Comparison of ENCODE assay signal across 20 cellular contexts in the genomic region with DNA sequence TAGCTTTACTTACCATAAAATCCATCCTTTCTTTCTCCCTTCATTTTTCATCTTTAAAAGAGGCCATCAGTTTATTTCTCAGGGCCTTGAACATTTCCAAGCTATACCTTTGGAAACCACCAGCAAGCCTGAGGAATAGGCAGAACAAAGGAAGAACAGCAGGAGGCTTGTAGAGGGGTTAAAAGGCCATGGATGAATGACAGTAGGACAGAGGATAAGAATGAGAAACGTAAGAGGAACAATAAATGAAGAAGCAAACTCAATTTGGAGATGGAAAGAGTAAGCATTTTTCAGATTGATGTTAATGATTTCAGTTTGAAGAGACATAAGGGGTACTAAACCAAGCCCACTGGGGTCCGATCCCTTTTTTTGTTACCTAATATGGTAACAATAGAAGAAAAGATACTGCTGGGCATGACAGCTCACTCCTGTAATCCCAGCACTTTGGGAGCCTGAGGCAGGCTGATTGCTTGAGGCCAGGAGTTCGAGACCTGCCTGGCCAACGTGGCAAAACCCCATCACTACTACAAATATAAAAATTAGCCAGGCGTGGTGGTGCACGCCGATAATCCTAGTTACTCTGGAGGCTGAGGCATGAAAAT.
"Had no signal": no experiment of that assay in that cellular context is flagged by ENCODE, and none has a peak within 500 bp of the region (broad histone marks: within the 10 kb centered on the region; RNA-seq: fewer than 3 reads in every experiment).

No MANE protein-coding gene starts in this region.

- H3K4me3 ChIP-seq: cardiac muscle cell, right atrium auricular region, upper lobe of right lung had no signal

- H3K27ac ChIP-seq: cardiac muscle cell, foreskin keratinocyte, right atrium auricular region, upper lobe of right lung, VCaP had no signal

- H3K9me3 Mint-ChIP-seq: activated CD4-positive, alpha-beta T cell treated with anti-CD3 and anti-CD28 coated beads, Interleukin-2, amount 10 ng/mL, durations not matched to agents 7 days and 5 days; activated CD8-positive, alpha-beta T cell treated with anti-CD3 and anti-CD28 coated beads for 36 hours; activated naive CD8-positive, alpha-beta T cell treated with anti-CD3 and anti-CD28 coated beads, Interleukin-2, amount 50 U/mL, for 24 hours; activated T-helper 1 cell treated with anti-CD3 and anti-CD28 coated beads, Interleukin-12 subunit alpha, Interleukin-12 subunit beta, Interleukin-2, Interleukin-4 antibody, amounts not matched to agents 30 ng/mL and 10 ng/mL and 1 ng/mL, durations not matched to agents 14 hours and 24 hours and 36 hours; dendritic cell treated with granulocyte-macrophage colony-stimulating factor and Interleukin-4, amounts not matched to agents 40 ng/mL and 50 ng/mL, for 4 days; neural crest cell; T-cell; T-helper 2 cell treated with Interferon-gamma antibody and Interleukin-4, amounts not matched to agents 5 μg/mL and 100 μg/mL, for 36 hours had no signal

- H3K4me3 Mint-ChIP-seq: activated CD4-positive, alpha-beta T cell treated with anti-CD3 and anti-CD28 coated beads, Interleukin-2, amount 10 ng/mL, durations not matched to agents 7 days and 5 days; activated CD8-positive, alpha-beta T cell treated with anti-CD3 and anti-CD28 coated beads for 36 hours; activated naive CD8-positive, alpha-beta T cell treated with anti-CD3 and anti-CD28 coated beads, Interleukin-2, amount 50 U/mL, for 24 hours; activated T-helper 1 cell treated with anti-CD3 and anti-CD28 coated beads, Interleukin-12 subunit alpha, Interleukin-12 subunit beta, Interleukin-2, Interleukin-4 antibody, amounts not matched to agents 30 ng/mL and 10 ng/mL and 1 ng/mL, durations not matched to agents 14 hours and 24 hours and 36 hours; dendritic cell treated with granulocyte-macrophage colony-stimulating factor and Interleukin-4, amounts not matched to agents 40 ng/mL and 50 ng/mL, for 4 days; neural crest cell; T-cell; T-helper 2 cell treated with Interferon-gamma antibody and Interleukin-4, amounts not matched to agents 5 μg/mL and 100 μg/mL, for 36 hours had no signal

- H3K27ac Mint-ChIP-seq: activated CD4-positive, alpha-beta T cell treated with anti-CD3 and anti-CD28 coated beads, Interleukin-2, amount 10 ng/mL, durations not matched to agents 7 days and 5 days; activated CD8-positive, alpha-beta T cell treated with anti-CD3 and anti-CD28 coated beads for 36 hours; activated naive CD8-positive, alpha-beta T cell treated with anti-CD3 and anti-CD28 coated beads, Interleukin-2, amount 50 U/mL, for 24 hours; activated T-helper 1 cell treated with anti-CD3 and anti-CD28 coated beads, Interleukin-12 subunit alpha, Interleukin-12 subunit beta, Interleukin-2, Interleukin-4 antibody, amounts not matched to agents 30 ng/mL and 10 ng/mL and 1 ng/mL, durations not matched to agents 14 hours and 24 hours and 36 hours; dendritic cell treated with granulocyte-macrophage colony-stimulating factor and Interleukin-4, amounts not matched to agents 40 ng/mL and 50 ng/mL, for 4 days; progenitor cell of endocrine pancreas; T-cell; T-helper 2 cell treated with Interferon-gamma antibody and Interleukin-4, amounts not matched to agents 5 μg/mL and 100 μg/mL, for 36 hours had no signal

- DNase-seq: activated CD4-positive, alpha-beta T cell treated with anti-CD3 and anti-CD28 coated beads, Interleukin-2, amount 10 ng/mL, durations not matched to agents 7 days and 5 days; activated CD4-positive, CD25-positive, alpha-beta regulatory T cell treated with anti-CD3 and anti-CD28 coated beads, Interleukin-2, amount 50 U/mL, for 72 hours; activated CD8-positive, alpha-beta T cell treated with anti-CD3 and anti-CD28 coated beads for 36 hours; activated gamma-delta T cell; activated naive CD4-positive, alpha-beta T cell treated with anti-CD3 and anti-CD28 coated beads, Interleukin-2, amount 50 U/mL, for 16 hours; activated naive CD8-positive, alpha-beta T cell treated with anti-CD3 and anti-CD28 coated beads, Interleukin-2, amount 50 U/mL, for 24 hours; effector CD8-positive, alpha-beta T cell; foreskin keratinocyte; stimulated activated CD4-positive, alpha-beta T cell treated with anti-CD3 and anti-CD28 coated beads, Interleukin-4, amount 100 ng/mL, for 4 hours; stimulated activated naive CD8-positive, alpha-beta T cell treated with anti-CD3 and anti-CD28 coated beads, Interleukin-15, Interleukin-2, amounts not matched to agents 100 U/mL and 50 U/mL, for 24 hours; T-cell; upper lobe of right lung had no signal

- H3K27me3 ChIP-seq: right atrium auricular region, upper lobe of right lung had no signal

- ATAC-seq: activated CD8-positive, alpha-beta T cell treated with anti-CD3 and anti-CD28 coated beads for 36 hours; activated naive CD8-positive, alpha-beta T cell treated with anti-CD3 and anti-CD28 coated beads, Interleukin-2, amount 50 U/mL, for 24 hours; foreskin keratinocyte; stimulated activated naive CD8-positive, alpha-beta T cell treated with anti-CD3 and anti-CD28 coated beads, Interleukin-15, Interleukin-2, amounts not matched to agents 100 U/mL and 50 U/mL, for 24 hours; T-cell; upper lobe of right lung had no signal

- H3K36me3 ChIP-seq: cardiac muscle cell, right atrium auricular region, upper lobe of right lung had no signal

- H3K4me1 ChIP-seq: foreskin keratinocyte, right atrium auricular region, upper lobe of right lung had no signal

- H3K36me3 Mint-ChIP-seq: T-cell had no signal

- H3K9me3 ChIP-seq: right atrium auricular region, upper lobe of right lung had no signal

- H3K27me3 Mint-ChIP-seq: activated CD8-positive, alpha-beta T cell treated with anti-CD3 and anti-CD28 coated beads for 36 hours had no signal

- H3K4me1 Mint-ChIP-seq: activated CD4-positive, alpha-beta T cell treated with anti-CD3 and anti-CD28 coated beads, Interleukin-2, amount 10 ng/mL, durations not matched to agents 7 days and 5 days; activated naive CD8-positive, alpha-beta T cell treated with anti-CD3 and anti-CD28 coated beads, Interleukin-2, amount 50 U/mL, for 24 hours; T-cell had no signal
